8 cellular contexts compared by ENCODE assay signal in the genomic region with DNA sequence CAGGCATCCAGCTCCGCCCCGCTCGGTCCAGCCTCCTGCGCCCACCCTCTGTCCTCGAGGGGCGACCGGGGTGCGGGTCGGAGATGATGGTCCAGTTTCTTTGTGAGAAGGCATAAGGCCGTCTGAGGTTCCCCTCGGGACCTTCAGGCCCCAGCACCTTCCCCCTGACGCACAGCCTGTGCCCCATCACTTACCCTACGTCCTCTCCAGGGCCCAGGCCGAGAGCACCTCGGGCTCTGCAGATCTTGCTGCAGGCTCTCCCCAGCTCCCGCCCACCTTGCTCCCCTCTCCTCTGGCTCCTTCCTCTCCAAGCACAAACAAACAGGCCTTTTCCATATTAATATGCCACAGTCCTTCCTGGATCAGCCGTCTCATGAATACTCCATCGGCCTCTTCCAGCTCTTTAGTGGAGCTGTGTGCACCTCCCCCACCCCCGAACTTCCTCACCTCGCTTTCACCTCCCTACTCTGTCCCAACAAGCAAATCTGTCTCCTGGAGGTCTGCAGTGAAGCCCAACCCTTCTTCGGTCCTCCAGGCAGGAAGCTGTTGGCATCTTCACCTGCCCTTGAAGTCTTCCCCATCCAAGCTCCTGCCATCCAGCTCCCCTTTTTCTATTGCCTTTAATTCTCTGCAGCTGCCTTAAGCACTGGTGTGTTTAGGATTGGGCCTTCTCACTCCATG. TPM values are rescaled to one million over a fixed set of nuclear protein-coding genes. Genes with fewer than 3 reads are reported as not detected.
DNase-seq lines count a peak whose midpoint lies in the region; ATAC-seq, FAIRE-seq and TF ChIP-seq lines count a peak whose summit lies in the region.

No MANE protein-coding gene starts in this region.

- peaks cover 5% of the 10 kb centered on the region for H3K27me3 ChIP-seq in CD8-positive, alpha-beta memory T cell (ENCODE audit: insufficient read depth, low read length, poor library complexity, severe bottlenecking)
- peaks cover 0 to 10% (median 0%) of the 10 kb centered on the region in 4 donors for H3K27me3 ChIP-seq in pancreas

- peaks cover 13 to 18% of the 10 kb centered on the region in 2 donors for H3K27me3 Mint-ChIP-seq in CD8-positive, alpha-beta memory T cell
- peaks cover 11% of the 10 kb centered on the region for H3K27me3 Mint-ChIP-seq in IgD-negative memory B cell
- peaks cover 14 to 25% of the 10 kb centered on the region in 2 donors for H3K27me3 Mint-ChIP-seq in effector memory CD8-positive, alpha-beta T cell

- H3K36me3 Mint-ChIP-seq in CD8-positive, alpha-beta memory T cell, result no peaks in the 10 kb centered on the region
- H3K36me3 Mint-ChIP-seq in IgD-negative memory B cell, result no peaks in the 10 kb centered on the region
- peaks cover 3% of the 10 kb centered on the region for H3K36me3 Mint-ChIP-seq in effector memory CD8-positive, alpha-beta T cell (ENCODE audit: insufficient read depth)

- DNase-seq in CD8-positive, alpha-beta memory T cell, result no peak
- no peak for DNase-seq in effector memory CD8-positive, alpha-beta T cell
- DNase-seq in pancreas (peak in 1 of 6 donors; percentile 62), NCI-H1417 treated with DMSO at 0.1 percent for 48 hours (lab: John Stamatoyannopoulos, UW) (no peak), kidney glomerular epithelial cell (lab: John Stamatoyannopoulos, UW) (no peak)

- H3K4me1 ChIP-seq in CD8-positive, alpha-beta memory T cell (ENCODE audit: insufficient read depth, low read length), result peaks cover 14% of the 10 kb centered on the region
- H3K4me1 ChIP-seq in pancreas, result no peaks in the 10 kb centered on the region

- CTCF ChIA-PET in CD8-positive, alpha-beta memory T cell (lab: Charles Lee), result interaction anchor here (1.4 to 5.1 kb wide), 7 partner anchors 21 to 174 kb away, joined by 3 to 47 read pairs (median 18); no protein-coding TSS in a partner anchor

- peaks cover 13 to 37% (median 23%) of the 10 kb centered on the region in 3 donors for H3K4me1 Mint-ChIP-seq in CD8-positive, alpha-beta memory T cell
- H3K4me1 Mint-ChIP-seq in IgD-negative memory B cell, result peaks cover 27 to 37% (median 29%) of the 10 kb centered on the region in 3 donors
- peaks cover 18 to 24% of the 10 kb centered on the region in 2 donors for H3K4me1 Mint-ChIP-seq in effector memory CD8-positive, alpha-beta T cell (ENCODE audit: low read depth in 2 of 2)

- FAIRE-seq in pancreas (lab: Jason Lieb, UNC), result no peak

- peak overlapping the region; percentile 44 to 91 (median 73) for H3K4me3 Mint-ChIP-seq in CD8-positive, alpha-beta memory T cell
- H3K4me3 Mint-ChIP-seq in IgD-negative memory B cell, result peak overlapping the region; percentile 65 to 95 (median 82)
- H3K4me3 Mint-ChIP-seq in effector memory CD8-positive, alpha-beta T cell, result peak overlapping the region; percentile 66 to 93

- POLR2A ChIA-PET in CD8-positive, alpha-beta memory T cell (lab: Charles Lee), result interaction anchor here (2.3 kb wide), 1 partner anchor 156 kb away, joined by 7 read pairs; a partner anchor contains a TSS

- peak overlapping the region in 3 of 8 donors; percentile 11 to 30 (median 16) for H3K27ac Mint-ChIP-seq in CD8-positive, alpha-beta memory T cell
- H3K27ac Mint-ChIP-seq in IgD-negative memory B cell, result peak overlapping the region in 2 of 3 donors; percentile 19 to 91
- peak overlapping the region in 1 of 2 donors; percentile 22 for H3K27ac Mint-ChIP-seq in effector memory CD8-positive, alpha-beta T cell

- ATAC-seq in effector memory CD8-positive, alpha-beta T cell (replicated peaks), result no peak
- no peak for ATAC-seq in pancreas
- no peak for ATAC-seq in HG02981 (IDR thresholded peaks at IDR 0.05; ENCODE audit: unreplicated experiment)
- ATAC-seq in GM19452 (IDR thresholded peaks at IDR 0.05; ENCODE audit: unreplicated experiment), result no peak

- WGBS in pancreas, 2 donors, result 43% methylated on average over 21 of the region's 21 CpGs

- TF ChIP-seq CTCF in pancreas (IDR thresholded peaks at IDR 0.05), result no peak

- H3K27ac ChIP-seq in CD8-positive, alpha-beta memory T cell (ENCODE audit: low read depth, low read length), result no peak overlapping the region
- no peak overlapping the region for H3K27ac ChIP-seq in pancreas

- no peak overlapping the region for H3K4me3 ChIP-seq in CD8-positive, alpha-beta memory T cell (ENCODE audit: low read length)
- peak overlapping the region in 3 of 4 donors; percentile 22 to 56 (median 40) for H3K4me3 ChIP-seq in pancreas

- H3K36me3 ChIP-seq in CD8-positive, alpha-beta memory T cell (ENCODE audit: insufficient read depth, low read length), result no peaks in the 10 kb centered on the region
- no peaks in the 10 kb centered on the region for H3K36me3 ChIP-seq in pancreas

- H3K9me3 ChIP-seq in CD8-positive, alpha-beta memory T cell (ENCODE audit: low read length), result no peaks in the 10 kb centered on the region
- H3K9me3 ChIP-seq in pancreas, result no peaks in the 10 kb centered on the region

- no peaks in the 10 kb centered on the region for H3K9me3 Mint-ChIP-seq in CD8-positive, alpha-beta memory T cell
- no peaks in the 10 kb centered on the region for H3K9me3 Mint-ChIP-seq in IgD-negative memory B cell
- no peaks in the 10 kb centered on the region for H3K9me3 Mint-ChIP-seq in effector memory CD8-positive, alpha-beta T cell

- intact Hi-C loops in pancreas (cut with DNase I), result loop anchor here in 1 of 3 donors (10.0 kb wide), 1 partner anchor 83 kb away; no protein-coding TSS in a partner anchor

RNA-seq across cellular contexts. Expression of a gene that starts 0.4 kb away (rescaled TPM):
- total RNA-seq in CD8-positive, alpha-beta memory T cell, result 1 to 10 TPM; 4.4 to 5.5 TPM
- polyA plus RNA-seq in CD8-positive, alpha-beta memory T cell, result 0.68 TPM
- polyA plus RNA-seq in IgD-negative memory B cell (3.0 TPM), pancreas (1 to 10 TPM; 5.4 to 7.5 TPM)
- total RNA-seq in pancreas, result 10 to 100 TPM in 1 of 6 donors, 1 to 10 TPM in 3, under 1 TPM in 2; 0.55 to 10.9 (median 1.8) TPM

RNA-seq across cellular contexts. Expression of a gene that starts 56.0 kb away (rescaled TPM):
- 100 to 1,000 TPM; 144 to 146 TPM for total RNA-seq in CD8-positive, alpha-beta memory T cell
- 340 TPM for polyA plus RNA-seq in CD8-positive, alpha-beta memory T cell
- 624 TPM for polyA plus RNA-seq in IgD-negative memory B cell
- 10 to 100 TPM in 3 of 6 donors, 1 to 10 TPM in 3; 7.2 to 26.1 (median 12.3) TPM for total RNA-seq in pancreas
- 10 to 100 TPM in 1 of 2 donors, 1 to 10 TPM in 1; 9.6 to 19.0 TPM for polyA plus RNA-seq in pancreas

RNA-seq across cellular contexts. Expression of a gene that starts 59.5 kb away (rescaled TPM):
- total RNA-seq in CD8-positive, alpha-beta memory T cell, result 10 to 100 TPM; 51.0 to 53.7 TPM
- polyA plus RNA-seq in CD8-positive, alpha-beta memory T cell, result 32.5 TPM
- polyA plus RNA-seq in IgD-negative memory B cell (22.9 TPM), pancreas (10 to 100 TPM in 1 of 2 donors, 1 to 10 TPM in 1; 6.9 to 17.0 TPM)
- 10 to 100 TPM in 5 of 6 donors, 1 to 10 TPM in 1; 9.9 to 29.8 (median 12.4) TPM for total RNA-seq in pancreas

Comparison
In these comparisons a context has a peak if more than half of its experiments do, and no peak if none do; other contexts are left out.
1. RNA of a gene that starts 56.0 kb away (polyA plus RNA-seq): 624 TPM in IgD-negative memory B cell (single experiment) and 340 TPM in CD8-positive, alpha-beta memory T cell (single experiment); 9.6 to 19.0 TPM in pancreas; every median in the first group is over 10 times any median in the second.
2. Peak in every context shown above with its lines, with median percentiles within 50 percentile points of each other: H3K4me3 Mint-ChIP-seq.